9 cellular contexts compared by ENCODE assay signal in genomic region chr14:95876769-95877490, GRCh38. TPM values are rescaled to one million over a fixed set of nuclear protein-coding genes. Genes with fewer than 3 reads are reported as not detected.
A peak's percentile ranks its signal among the peaks of the same experiment; 100 is the strongest.
DNase-seq lines count a peak whose midpoint lies in the region; ATAC-seq and TF ChIP-seq lines count a peak whose summit lies in the region.
"Had no signal": no experiment of that assay in that cellular context is flagged by ENCODE, and none has a peak within 500 bp of the region (broad histone marks: within the 10 kb centered on the region; RNA-seq: fewer than 3 reads in every experiment).

TSS of gene TUNAR (plus strand) at chr14:95876832.

- H2AFZ ChIP-seq in osteoblast (ENCODE audit: low read length): no peak within 1 kb of the TSS

- H3K4me1 ChIP-seq in osteoblast (ENCODE audit: insufficient read depth, low read length): no peaks in the 10 kb centered on the region

- H3K36me3 ChIP-seq in MG63 (no peaks in the 10 kb centered on the region), osteoblast (ENCODE audit: insufficient read depth, low read length) (no peaks in the 10 kb centered on the region)

- peak within 1 kb of the TSS; percentile 31 for H3K4me3 ChIP-seq in MG63
- peak within 1 kb of the TSS in 58 of 59 donors; percentile 30 to 71 (median 55) for H3K4me3 ChIP-seq in dorsolateral prefrontal cortex
- H3K4me3 ChIP-seq in osteoblast (ENCODE audit: insufficient read depth, low read length): no peak within 1 kb of the TSS

- H3K9me3 ChIP-seq in MG63 (no peaks in the 10 kb centered on the region), osteoblast (ENCODE audit: low read depth, low read length) (no peaks in the 10 kb centered on the region)

- H3K4me2 ChIP-seq in osteoblast (ENCODE audit: insufficient read depth, low read length): no peak within 1 kb of the TSS

- H3K79me2 ChIP-seq in osteoblast (ENCODE audit: insufficient read depth, low read length): no peaks in the 10 kb centered on the region

- H3K27ac ChIP-seq in dorsolateral prefrontal cortex (peak within 1 kb of the TSS in 2 of 59 donors; percentile 13 to 39), osteoblast (ENCODE audit: low read depth, low read length) (no peak within 1 kb of the TSS)

- no peak for ATAC-seq in esophagus mucosa
- no peak for ATAC-seq in GM18858 (IDR thresholded peaks at IDR 0.05; ENCODE audit: unreplicated experiment)
- ATAC-seq: sciatic nerve had no signal

- DNase-seq in ELF-1 (ENCODE audit: low read depth, low spot score) (peak; percentile 62), MG63 (peak; percentile 4), dorsolateral prefrontal cortex (no peak), osteoblast (ENCODE audit: insufficient read length, low spot score, missing footprints) (peak; percentile 66), hippocampal formation (lab: John Stamatoyannopoulos, UW) (no peak)
- DNase-seq: NCI-H446 treated with DMSO at 0.1 percent for 48 hours had no signal

- no peaks in the 10 kb centered on the region for H4K20me1 ChIP-seq in osteoblast (ENCODE audit: insufficient read depth, low read length)

- TF ChIP-seq CTCF in dorsolateral prefrontal cortex (IDR thresholded peaks at IDR 0.05 in 54 of 56, conservative IDR thresholded peaks at IDR 0.05 in 2 of 56; ENCODE audit: low read depth in 1 of 56, partially characterized antibody in 56 of 56) (peak in 6 of 56 donors; percentile 4 to 43 (median 32)), osteoblast (IDR thresholded peaks at IDR 0.05; ENCODE audit: extremely low read depth, low read depth, low read length) (no peak)

- intact Hi-C loops in dorsolateral prefrontal cortex (cut with DNase I): no loop called here

- H3K27me3 ChIP-seq in MG63: peaks cover 4% of the 10 kb centered on the region
- H3K27me3 ChIP-seq in dorsolateral prefrontal cortex: peaks cover 0 to 63% (median 31%) of the 10 kb centered on the region in 45 donors
- peaks cover 25% of the 10 kb centered on the region for H3K27me3 ChIP-seq in osteoblast (ENCODE audit: insufficient read depth, low read length)

RNA-seq across cellular contexts. Expression of gene TUNAR, which starts in this region (rescaled TPM):
- not detected in 2 replicates for total RNA-seq in MG63 (2014; rRNA removed; shearing (Covaris generic); ENCODE audit: low replicate concordance)
- total RNA-seq in dorsolateral prefrontal cortex (10 to 100 TPM in 95 of 120 experiments, 1 to 10 TPM in 25; 1.8 to 42.9 (median 14.1) TPM), osteoblast (not detected in 2 replicates), esophagus mucosa (not detected)
- total RNA-seq: sciatic nerve had no signal

Comparison
In these comparisons a context has a peak if more than half of its experiments do, and no peak if none do; other contexts are left out.
1. Peak in DNase-seq and H3K4me3 ChIP-seq in MG63; RNA of the gene not detected or under 1 TPM.
2. Peak in DNase-seq in osteoblast; RNA of the gene not detected or under 1 TPM.